ENCODE assay signal across 8 cellular contexts in the genomic region with DNA sequence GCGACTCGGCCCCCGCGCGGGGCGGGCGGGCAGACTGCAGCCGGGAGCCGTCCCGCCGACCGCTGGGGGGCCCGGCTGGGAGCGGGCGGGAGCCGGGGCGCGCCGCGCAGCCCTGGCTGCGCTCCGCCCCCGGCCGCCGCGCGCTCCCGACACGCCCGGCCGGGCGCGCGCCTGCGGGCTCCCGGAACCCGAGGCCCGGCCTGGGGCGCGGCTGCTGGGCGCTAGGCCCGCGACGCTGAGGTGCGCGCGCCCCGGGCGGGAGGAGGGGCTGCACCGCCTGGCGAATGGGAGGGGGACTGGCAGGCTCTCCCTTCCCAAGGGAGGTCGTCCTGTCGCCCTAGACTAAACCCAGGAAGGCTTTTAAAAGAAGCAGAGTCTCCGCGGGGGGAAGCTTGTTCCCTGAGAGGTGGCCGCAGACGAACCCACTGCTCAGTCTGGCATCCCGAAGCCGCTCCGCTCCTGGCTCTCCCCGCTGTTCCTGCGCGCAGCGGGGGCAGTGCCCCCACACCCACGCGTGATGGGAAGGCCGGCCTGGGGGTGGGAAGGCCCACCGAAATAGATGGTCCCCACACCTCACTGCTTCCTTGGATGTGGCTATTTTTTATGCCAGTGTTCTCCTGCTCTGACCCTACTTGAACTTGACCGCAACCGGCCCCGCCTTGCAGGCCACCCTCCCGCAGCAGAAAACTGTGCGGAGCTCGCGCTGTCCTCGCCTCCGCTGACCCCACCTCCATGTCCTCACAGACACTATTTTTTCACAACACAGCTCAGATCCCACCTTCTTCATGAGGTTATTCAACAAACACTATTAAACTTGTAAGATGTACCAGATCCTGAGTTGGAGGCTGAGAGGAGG. TPM values are rescaled to one million over a fixed set of nuclear protein-coding genes. Genes with fewer than 3 reads are reported as not detected.
DNase-seq lines count a peak whose midpoint lies in the region; ATAC-seq, FAIRE-seq and TF ChIP-seq lines count a peak whose summit lies in the region.

VOPP1 (minus strand) TSS at position 125 of the 856 bp plus-strand sequence. CDS start 178 bp downstream, outside the sequence.

- no peak for TF ChIP-seq EP300 in H1 (IDR thresholded peaks at IDR 0.05; ENCODE audit: borderline replicate concordance in 1 of 2, low read depth in 2 of 2, low read length in 2 of 2)

- H4K20me1 ChIP-seq in H1 (replicated peaks in 1 of 2; ENCODE audit: control insufficient read depth in 1 of 2, insufficient read depth in 2 of 2, low read length in 2 of 2), result no peaks in the 10 kb centered on the region

- no peak for TF ChIP-seq CTCF in BE2C (IDR thresholded peaks at IDR 0.05; ENCODE audit: low read depth, low read length)
- no peak for TF ChIP-seq CTCF in H1 (IDR thresholded peaks at IDR 0.05; ENCODE audit: control extremely low read depth in 1 of 3, insufficient read depth in 1 of 3, low read depth in 1 of 3, low read length in 3 of 3)

- peak within 1 kb of the TSS; percentile 18 for H4K5ac ChIP-seq in H1 (ENCODE audit: insufficient read length, low read depth, low read length)

- H3K4me3 ChIP-seq in BE2C (ENCODE audit: low read depth, low read length) (peak within 1 kb of the TSS; percentile 84), H1 (ENCODE audit: extremely low read depth in 1 of 4, insufficient read depth in 2 of 4, low read depth in 3 of 4, low read length in 4 of 4) (peak within 1 kb of the TSS; percentile 68 to 85 (median 85))

- H2AFZ ChIP-seq in H1 (ENCODE audit: low read length), result peak within 1 kb of the TSS; percentile 78; the same call in 1 of the 2 replicates

- POLR2A ChIA-PET in H1 (lab: Charles Lee; ENCODE audit: partially characterized antibody), result interaction anchor here (0.7 to 1.6 kb wide), 9 partner anchors 9 to 206 kb away, joined by 3 to 5 read pairs (median 4); no protein-coding TSS in a partner anchor

- peak; percentile 81 for DNase-seq in BE2C
- DNase-seq in NCI-H748 (lab: John Stamatoyannopoulos, UW; ENCODE audit: unreplicated experiment), result peak; percentile 90
- DNase-seq in activated CD8-positive, alpha-beta memory T cell treated with anti-CD3 and anti-CD28 coated beads for 4 hours (ENCODE audit: low read depth in 2 of 2), result peak; percentile 16 to 29
- DNase-seq in H1 (ENCODE audit: low read depth in 1 of 2, low spot score in 2 of 2), result peak in 1 of 2 experiments; percentile 79
- DNase-seq in lung microvascular endothelial cell (ENCODE audit: low read depth in 2 of 2), result peak; percentile 74 to 80
- DNase-seq in stimulated activated CD8-positive, alpha-beta memory T cell treated with anti-CD3 and anti-CD28 coated beads, Interleukin-12 subunit alpha, Interleukin-12 subunit beta, amount 100 ng/mL, for 4 hours (ENCODE audit: low read depth), result peak; percentile 60

- TF ChIP-seq POLR2A in GM19193 (IDR thresholded peaks at IDR 0.05; ENCODE audit: extremely low read depth, insufficient read depth, insufficient read length), result peak; percentile 50
- no peak for TF ChIP-seq POLR2A in H1 (IDR thresholded peaks at IDR 0.05; ENCODE audit: control extremely low read depth in 1 of 2, low read depth in 2 of 2, low read length in 2 of 2)

- no peak within 1 kb of the TSS for H3K14ac ChIP-seq in H1 (ENCODE audit: insufficient read length)

- peak within 1 kb of the TSS; percentile 73 for H4K8ac ChIP-seq in H1 (ENCODE audit: extremely low read depth, insufficient read depth, low read length)

- peak within 1 kb of the TSS; percentile 80; the same call in 1 of the 2 replicates for H2BK5ac ChIP-seq in H1 (ENCODE audit: low read depth, low read length)

- H3K9me3 ChIP-seq in BE2C (no peaks in the 10 kb centered on the region), H1 (ENCODE audit: insufficient read depth in 2 of 2, low read depth in 1 of 2, low read length in 1 of 2) (no peaks in the 10 kb centered on the region)

- H3K79me2 ChIP-seq in H1 (ENCODE audit: control insufficient read depth in 1 of 2, insufficient read depth in 2 of 2, low read length in 2 of 2), result peaks cover 0 to 37% of the 10 kb centered on the region in 2 experiments; a peak in 2 of 4 replicates

- H3K27me3 ChIP-seq in BE2C, result no peaks in the 10 kb centered on the region
- H3K27me3 ChIP-seq in H1 (replicated peaks in 1 of 4; ENCODE audit: control insufficient read depth in 3 of 4, extremely low read depth in 1 of 4, insufficient read depth in 3 of 4, low read length in 3 of 4), result peaks cover 0 to 5% (median 0%) of the 10 kb centered on the region in 4 experiments; a peak in 2 of 7 replicates

- peaks cover 12% of the 10 kb centered on the region for H3K23me2 ChIP-seq in H1 (ENCODE audit: low read depth, low read length)

- H2AK5ac ChIP-seq in H1 (ENCODE audit: low read depth, low read length), result no peak within 1 kb of the TSS

- CTCF ChIA-PET in H1 (lab: Charles Lee; ENCODE audit: partially characterized antibody), result interaction anchor here (1.2 kb wide), 1 partner anchor 26 kb away, joined by 4 read pairs; no protein-coding TSS in a partner anchor

- no peak within 1 kb of the TSS for H3K23ac ChIP-seq in H1 (ENCODE audit: insufficient read length)

- no peak within 1 kb of the TSS for H3K4ac ChIP-seq in H1 (replicated peaks; ENCODE audit: insufficient read length, low read depth, low read length)

- peak within 1 kb of the TSS; percentile 68; the same call in 1 of the 2 replicates for H2BK12ac ChIP-seq in H1 (ENCODE audit: low read depth, low read length)

- no peak for FAIRE-seq in H1 (lab: Jason Lieb, UNC)

- ATAC-seq in HG03280 (IDR thresholded peaks at IDR 0.05; ENCODE audit: unreplicated experiment), result peak; percentile 47

- peak within 1 kb of the TSS; percentile 82 to 95 for H3K4me2 ChIP-seq in H1 (ENCODE audit: insufficient read depth in 1 of 2, low read depth in 2 of 2, low read length in 2 of 2)

- no peak within 1 kb of the TSS for H2BK20ac ChIP-seq in H1 (ENCODE audit: low read length)

- H3K79me1 ChIP-seq in H1 (ENCODE audit: low read depth, low read length), result no peaks in the 10 kb centered on the region

- no peak; a peak in 1 of 4 replicates for TF ChIP-seq RAD21 in H1 (IDR thresholded peaks at IDR 0.05 in 1 of 2, conservative IDR thresholded peaks at IDR 0.05 in 1 of 2; ENCODE audit: low read depth in 2 of 2, low read length in 2 of 2)

- WGBS in H1 (ENCODE audit: extremely low coverage in 1 of 2, insufficient coverage in 1 of 2, insufficient read length in 1 of 2, insufficient replicate concordance in 2 of 2, low coverage in 1 of 2, low lambda C conversion rate in 2 of 2, missing lambda C conversion rate in 1 of 2), 2 experiments, result 3% methylated on average over 22 of the region's 77 CpGs; no CpG with 5 or more reads in 1 of the 2 experiments

- H3K56ac ChIP-seq in H1 (replicated peaks; ENCODE audit: insufficient read length, low read depth, low read length), result peak within 1 kb of the TSS; percentile 44

- H2BK120ac ChIP-seq in H1 (replicated peaks; ENCODE audit: low read depth, low read length), result no peak within 1 kb of the TSS

- H2BK15ac ChIP-seq in H1 (ENCODE audit: low read length), result 0 out of 2 replicates have a peak within 1 kb of the TSS, but pooled peaks have one; percentile 76

- peak within 1 kb of the TSS; percentile 49 to 87 (median 77) for H3K9ac ChIP-seq in H1 (replicated peaks in 1 of 4; ENCODE audit: extremely low read depth in 1 of 4, low read depth in 3 of 4, low read length in 3 of 4)

- peak within 1 kb of the TSS; percentile 75 for H3K27ac ChIP-seq in H1 (ENCODE audit: low read depth, low read length)

- peak within 1 kb of the TSS; percentile 31 for H4K91ac ChIP-seq in H1 (replicated peaks; ENCODE audit: insufficient read length, low read length)

- no peaks in the 10 kb centered on the region for H3K36me3 ChIP-seq in BE2C
- H3K36me3 ChIP-seq in H1 (ENCODE audit: control insufficient read depth in 2 of 4, insufficient read depth in 4 of 4, low read length in 3 of 4), result no peaks in the 10 kb centered on the region

- peak within 1 kb of the TSS; percentile 83 for H3K18ac ChIP-seq in H1 (ENCODE audit: extremely low read depth, low read length)

- H3K4me1 ChIP-seq in BE2C (peaks cover 26% of the 10 kb centered on the region), H1 (replicated peaks in 1 of 4; ENCODE audit: control insufficient read depth in 3 of 4, insufficient read depth in 4 of 4, low read length in 3 of 4) (peaks cover under 1 to 30% (median 21%) of the 10 kb centered on the region in 4 experiments; a peak in 5 of 7 replicates)

TF ChIP-seq in H1, 55 proteins besides CTCF, POLR2A, EP300 and RAD21:
- TF ChIP-seq BACH1 (IDR thresholded peaks at IDR 0.05; ENCODE audit: low read length) (peak; percentile 25; the same call in 1 of the 2 replicates), BCL11A (IDR thresholded peaks at IDR 0.05; ENCODE audit: low read depth in 2 of 2, low read length in 2 of 2) (no peak), KDM4A (IDR thresholded peaks at IDR 0.05; ENCODE audit: low read depth, low read length, severe bottlenecking) (peak; percentile 34), SIX5 (IDR thresholded peaks at IDR 0.05; ENCODE audit: low read depth, low read length) (no peak), POU5F1 (IDR thresholded peaks at IDR 0.05; ENCODE audit: low read depth, low read length) (no peak), SIN3A (conservative IDR thresholded peaks at IDR 0.05 in 1 of 2, IDR thresholded peaks at IDR 0.05 in 1 of 2; ENCODE audit: low read depth in 1 of 2, low read length in 2 of 2) (0 out of 4 replicates have a peak, but pooled peaks of 1 of the 2 experiments have one; percentile 19)

RNA-seq across cellular contexts. Expression of gene VOPP1, which starts in this region (rescaled TPM):
- 38.5 TPM for polyA plus RNA-seq in BE2C (2012; ENCODE audit: insufficient read depth, insufficient read length, low read depth)
- 82.7 and 83.0 TPM in 2 replicates for total RNA-seq in H1 (2021; fragmentation: NEBNext Ultra II Directional; extraction: Animal tissue kit (Norgen Biotek cat#: 25700))
- 44.7 and 58.8 TPM in 2 replicates for polyA plus RNA-seq in H1 (2011; rRNA removed)
- 44.9 TPM for polyA plus RNA-seq in H1 (2011; cell fraction: cytosol; rRNA removed)
- 53.3 TPM for polyA plus RNA-seq in H1 (2011; cell fraction: nucleus; rRNA removed)
- polyA plus RNA-seq in H1 (2012, experiment 1 of 2), result 59.8 to 62.7 TPM (median 62.1 TPM) in 4 replicates
- 74.8 TPM for polyA plus RNA-seq in H1 (2012, experiment 2 of 2)
- polyA plus RNA-seq in H1 (2013, experiment 1 of 2), result 47.6 TPM
- 51.6 TPM for polyA plus RNA-seq in H1 (2013, experiment 2 of 2)
- polyA minus RNA-seq in H1 (2011; rRNA and poly(A)+ RNA removed), result 76.2 and 81.0 TPM in 2 replicates
- 51.9 TPM for polyA minus RNA-seq in H1 (2011; cell fraction: cytosol; rRNA and poly(A)+ RNA removed)
- polyA minus RNA-seq in H1 (2011; cell fraction: nucleus; rRNA and poly(A)+ RNA removed), result 53.8 TPM
- 101 and 104 TPM in 2 replicates for total RNA-seq in lung microvascular endothelial cell
